ENCODE assay signal across 10 cellular contexts in the genomic region with DNA sequence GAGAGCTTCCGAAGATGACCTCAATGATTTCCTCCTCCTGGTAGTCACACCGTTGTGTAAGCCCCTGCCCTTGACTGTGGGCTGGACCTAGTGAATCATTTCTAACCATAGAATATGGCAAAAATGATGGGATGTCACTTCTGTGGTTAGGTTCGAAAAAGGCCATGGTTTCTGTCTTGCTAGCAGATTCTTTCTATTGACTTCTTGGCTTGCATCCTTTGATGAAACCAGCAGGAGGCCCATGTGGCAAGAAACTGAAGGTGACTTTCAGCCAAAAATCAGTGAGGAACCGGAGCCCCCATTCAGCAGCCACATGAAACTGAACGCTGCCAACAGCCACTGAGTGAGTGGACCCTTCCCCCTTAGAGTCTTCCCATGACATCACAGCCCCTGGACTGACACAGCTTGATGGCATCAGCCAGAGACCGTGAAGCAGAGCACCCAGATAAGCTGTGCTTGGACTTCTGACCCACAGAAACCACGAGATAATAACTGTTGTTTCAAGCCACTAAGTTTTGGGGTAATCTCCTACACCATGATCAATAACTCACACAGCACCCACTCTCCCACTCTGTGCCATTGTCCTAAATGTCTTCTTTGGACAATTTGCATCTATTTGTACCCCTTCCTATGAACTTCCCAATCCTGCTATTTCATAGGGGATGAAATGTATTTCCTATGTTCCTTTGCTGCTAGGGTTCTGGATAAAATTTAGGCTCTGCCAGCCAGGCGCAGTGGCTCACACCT.
A peak's percentile ranks its signal among the peaks of the same experiment; 100 is the strongest.
DNase-seq lines count a peak whose midpoint lies in the region; ATAC-seq and TF ChIP-seq lines count a peak whose summit lies in the region.
"Had no signal": no experiment of that assay in that cellular context is flagged by ENCODE, and none has a peak within 500 bp of the region (broad histone marks: within the 10 kb centered on the region; RNA-seq: fewer than 3 reads in every experiment).

No MANE protein-coding gene starts in this region.

- H3K4me1 ChIP-seq in tibial nerve, result peaks cover 0 to 4% (median 0%) of the 10 kb centered on the region in 4 donors

- DNase-seq in activated naive CD8-positive, alpha-beta T cell treated with anti-CD3 and anti-CD28 coated beads for 36 hours, result peak; percentile 21
- no peak for DNase-seq in AML-193 (lab: John Stamatoyannopoulos, UW)
- no peak for DNase-seq in D341Med (ENCODE audit: low spot score)
- DNase-seq in EL, result no peak
- no peak for DNase-seq in tibial nerve (ENCODE audit: low spot score in 2 of 2)
- DNase-seq: adrenal gland, NCI-H69 had no signal

- peaks cover 0 to 15% (median 0%) of the 10 kb centered on the region in 3 donors for H3K36me3 ChIP-seq in tibial nerve
- H3K36me3 ChIP-seq: adrenal gland had no signal

- no peak overlapping the region for H3K4me3 Mint-ChIP-seq in activated naive CD8-positive, alpha-beta T cell treated with anti-CD3 and anti-CD28 coated beads for 36 hours

- H3K27ac Mint-ChIP-seq in activated naive CD8-positive, alpha-beta T cell treated with anti-CD3 and anti-CD28 coated beads for 36 hours, result no peak overlapping the region

- H3K36me3 Mint-ChIP-seq in activated naive CD8-positive, alpha-beta T cell treated with anti-CD3 and anti-CD28 coated beads for 36 hours, result peaks cover 22% of the 10 kb centered on the region

- no peaks in the 10 kb centered on the region for H3K27me3 Mint-ChIP-seq in activated naive CD8-positive, alpha-beta T cell treated with anti-CD3 and anti-CD28 coated beads for 36 hours

- TF ChIP-seq POLR2A in GM18505 (IDR thresholded peaks at IDR 0.05; ENCODE audit: borderline replicate concordance, extremely low read depth, insufficient read depth, insufficient read length), result no peak
- no peak for TF ChIP-seq POLR2A in tibial nerve (IDR thresholded peaks at IDR 0.05)

- no peak for TF ChIP-seq EP300 in tibial nerve (IDR thresholded peaks at IDR 0.05)

- H3K9me3 Mint-ChIP-seq in activated naive CD8-positive, alpha-beta T cell treated with anti-CD3 and anti-CD28 coated beads for 36 hours, result peaks cover 3% of the 10 kb centered on the region

- H3K27me3 ChIP-seq in tibial nerve, result no peaks in the 10 kb centered on the region
- H3K27me3 ChIP-seq: adrenal gland had no signal

- ATAC-seq in GM18505 (IDR thresholded peaks at IDR 0.05; ENCODE audit: unreplicated experiment) (peak; percentile 80), GM19463 (IDR thresholded peaks at IDR 0.05; ENCODE audit: unreplicated experiment) (peak; percentile 71), HG03064 (IDR thresholded peaks at IDR 0.05; ENCODE audit: low read depth, unreplicated experiment) (peak; percentile 61)

- peaks cover 10% of the 10 kb centered on the region for H3K4me1 Mint-ChIP-seq in activated naive CD8-positive, alpha-beta T cell treated with anti-CD3 and anti-CD28 coated beads for 36 hours

- no peak overlapping the region for H3K27ac ChIP-seq in tibial nerve
- H3K27ac ChIP-seq: adrenal gland had no signal

- 87 to 90% methylated on average over 8 of the region's 8 CpGs for WGBS in tibial nerve, 2 donors

- peaks cover 0 to 4% (median 0%) of the 10 kb centered on the region in 4 donors for H3K9me3 ChIP-seq in tibial nerve
- H3K9me3 ChIP-seq: adrenal gland had no signal

- TF ChIP-seq CTCF in tibial nerve (IDR thresholded peaks at IDR 0.05), result no peak

- no peak overlapping the region for H3K4me3 ChIP-seq in tibial nerve
- H3K4me3 ChIP-seq: adrenal gland had no signal
